In the genomic region with DNA sequence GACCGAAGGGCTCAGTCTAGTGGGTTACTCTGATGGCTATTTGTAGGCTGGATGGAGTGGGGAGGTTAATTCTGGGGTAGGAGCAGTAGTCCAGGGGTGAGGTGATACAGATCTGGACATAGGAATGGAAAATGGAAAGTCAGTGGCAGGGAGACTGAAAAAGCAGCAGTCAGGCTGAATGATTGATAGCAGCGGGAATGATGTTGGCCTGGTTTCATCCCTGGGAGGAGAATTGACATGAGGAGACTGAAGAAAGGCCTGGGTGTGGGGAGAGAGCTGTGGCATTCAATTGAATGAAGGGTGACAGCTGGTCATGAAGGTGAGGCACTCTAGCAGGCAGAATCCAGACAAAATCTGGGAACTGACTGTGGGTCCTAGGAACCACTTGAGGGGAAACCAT, we compare ENCODE assay signal across 25 cellular contexts. TPM values are rescaled to one million over a fixed set of nuclear protein-coding genes. Genes with fewer than 3 reads are reported as not detected.
A peak's percentile ranks its signal among the peaks of the same experiment; 100 is the strongest.
DNase-seq lines count a peak whose midpoint lies in the region; ATAC-seq and TF ChIP-seq lines count a peak whose summit lies in the region.
"Had no signal": no experiment of that assay in that cellular context is flagged by ENCODE, and none has a peak within 500 bp of the region (broad histone marks: within the 10 kb centered on the region; RNA-seq: fewer than 3 reads in every experiment).

No MANE protein-coding gene starts in this region.

- H3K4me3 Mint-ChIP-seq in T-helper 17 cell: no peak overlapping the region
- H3K4me3 Mint-ChIP-seq: activated T-cell treated with anti-CD3 and anti-CD28 coated beads, Interleukin-2, amount 50 U/mL, for 24 hours; CD14-positive monocyte; GM23338; naive B cell had no signal

- intact Hi-C loops in gastrocnemius medialis (cut with DNase I; ENCODE audit: low total_unique reads): no loop called here

- peaks cover 17% of the 10 kb centered on the region for H3K4me1 ChIP-seq in fibroblast of lung (ENCODE audit: control insufficient read depth, extremely low read depth, insufficient read depth, low read length)
- H3K4me1 ChIP-seq in gastrocnemius medialis: peaks cover 20 to 24% of the 10 kb centered on the region in 2 donors

- peaks cover 2% of the 10 kb centered on the region for H3K4me1 Mint-ChIP-seq in T-helper 17 cell
- H3K4me1 Mint-ChIP-seq: CD14-positive monocyte had no signal

- H3K79me2 ChIP-seq in fibroblast of lung (ENCODE audit: control insufficient read depth, insufficient read depth, low read length): no peaks in the 10 kb centered on the region

- H3K36me3 ChIP-seq in fibroblast of lung (ENCODE audit: control insufficient read depth, insufficient read depth, low read length) (no peaks in the 10 kb centered on the region), gastrocnemius medialis (no peaks in the 10 kb centered on the region)
- H3K36me3 ChIP-seq: vagina had no signal

- no peak overlapping the region for H3K4me2 ChIP-seq in fibroblast of lung (ENCODE audit: extremely low read depth, insufficient read depth, low read length)

- no peak for TF ChIP-seq POLR2A in gastrocnemius medialis (IDR thresholded peaks at IDR 0.05)

- H3K36me3 Mint-ChIP-seq in T-helper 17 cell (ENCODE audit: low read depth): peaks cover 12% of the 10 kb centered on the region

- H3K9ac ChIP-seq in fibroblast of lung (ENCODE audit: insufficient read depth, low read length): no peak overlapping the region

- no peaks in the 10 kb centered on the region for H3K27me3 ChIP-seq in fibroblast of lung (ENCODE audit: control insufficient read depth, insufficient read depth, low read length)
- H3K27me3 ChIP-seq in gastrocnemius medialis: no peaks in the 10 kb centered on the region
- H3K27me3 ChIP-seq: vagina had no signal

- TF ChIP-seq CTCF in fibroblast of lung (conservative IDR thresholded peaks at IDR 0.05 in 1 of 2, IDR thresholded peaks at IDR 0.05 in 1 of 2; ENCODE audit: low read depth in 1 of 2, low read length in 2 of 2): no peak
- no peak for TF ChIP-seq CTCF in gastrocnemius medialis (IDR thresholded peaks at IDR 0.05 in 4 of 5, conservative IDR thresholded peaks at IDR 0.05 in 1 of 5)

- H3K27ac ChIP-seq in fibroblast of lung (ENCODE audit: insufficient read depth, low read length) (peak overlapping the region; percentile 94), gastrocnemius medialis (peak overlapping the region in 3 of 4 donors; percentile 43 to 77 (median 68))
- H3K27ac ChIP-seq: vagina had no signal

- no peak overlapping the region for H3K4me3 ChIP-seq in fibroblast of lung (replicated peaks in 1 of 4; ENCODE audit: control extremely low read depth in 1 of 4, insufficient read depth in 1 of 4, low read depth in 3 of 4, low read length in 4 of 4)
- no peak overlapping the region for H3K4me3 ChIP-seq in gastrocnemius medialis
- H3K4me3 ChIP-seq: GM23338, vagina had no signal

- no peak overlapping the region for H2AFZ ChIP-seq in fibroblast of lung (ENCODE audit: low read length)
- H2AFZ ChIP-seq: GM23338 had no signal

- H3K27ac Mint-ChIP-seq in T-helper 17 cell: peak overlapping the region; percentile 47
- H3K27ac Mint-ChIP-seq: activated T-cell treated with anti-CD3 and anti-CD28 coated beads, Interleukin-2, amount 50 U/mL, for 24 hours; GM23338 had no signal

- H3K27me3 Mint-ChIP-seq in T-helper 17 cell: no peaks in the 10 kb centered on the region
- H3K27me3 Mint-ChIP-seq: activated T-cell treated with anti-CD3 and anti-CD28 coated beads, Interleukin-2, amount 50 U/mL, for 24 hours; naive B cell had no signal

- in situ Hi-C loops in gastrocnemius medialis (cut with MboI; ENCODE audit: low sequenced_read_pairs in 4 of 4): no loop called here

- H3K9me3 ChIP-seq in T-helper 17 cell (ENCODE audit: control insufficient read depth, low read length, poor library complexity, severe bottlenecking): no peaks in the 10 kb centered on the region
- no peaks in the 10 kb centered on the region for H3K9me3 ChIP-seq in fibroblast of lung (ENCODE audit: control insufficient read depth, insufficient read depth, low read depth, low read length)
- H3K9me3 ChIP-seq in gastrocnemius medialis: no peaks in the 10 kb centered on the region
- H3K9me3 ChIP-seq: vagina had no signal

- H4K20me1 ChIP-seq in fibroblast of lung (ENCODE audit: control insufficient read depth, extremely low read depth, insufficient read depth, low read length): no peaks in the 10 kb centered on the region

- ATAC-seq in T-helper 17 cell (no peak), gastrocnemius medialis (no peak), GM18502 (IDR thresholded peaks at IDR 0.05; ENCODE audit: poor library complexity, unreplicated experiment) (no peak)
- ATAC-seq: GM23338 had no signal

- DNase-seq in ELF-1 (ENCODE audit: low read depth, low spot score) (peak; percentile 32), T-helper 17 cell (no peak), fibroblast of lung (ENCODE audit: low read depth in 2 of 2) (no peak), gastrocnemius medialis (no peak), pons (ENCODE audit: low spot score) (no peak), DMS114 treated with DMSO at 0.1 percent for 48 hours (lab: John Stamatoyannopoulos, UW; ENCODE audit: unreplicated experiment) (no peak)
- DNase-seq: activated CD4-positive, CD25-positive, alpha-beta regulatory T cell treated with anti-CD3 and anti-CD28 coated beads, Interleukin-2, amount 50 U/mL, for 72 hours; activated CD8-positive, alpha-beta memory T cell treated with anti-CD3 and anti-CD28 coated beads for 24 hours; activated naive CD4-positive, alpha-beta T cell treated with Interleukin-2 at 50 U/mL for 16 hours; activated T-cell treated with anti-CD3 and anti-CD28 coated beads, Interleukin-2, amount 50 U/mL, for 24 hours; amygdala; central memory CD4-positive, alpha-beta T cell; erythroblast; foreskin melanocyte; MM.1S; naive B cell; NCI-H1436 treated with DMSO at 0.1 percent for 48 hours; NCI-H2171 treated with DMSO at 0.1 percent for 48 hours; NCI-H748 treated with DMSO at 0.1 percent for 48 hours; substantia nigra had no signal

RNA-seq across cellular contexts. Expression of a gene that starts 34.7 kb away (rescaled TPM):
- total RNA-seq in T-helper 17 cell: 1 to 10 TPM; 1.8 to 2.1 TPM
- under 0.01 and 0.33 TPM in 2 replicates for total RNA-seq in fibroblast of lung
- 0.07 TPM in 1 of 2 replicates, not detected in the other for polyA plus RNA-seq in fibroblast of lung
- polyA plus RNA-seq in fibroblast of lung (2012): not detected in 2 replicates
- not detected in 2 replicates for polyA minus RNA-seq in fibroblast of lung (ENCODE audit: low replicate concordance)
- total RNA-seq in gastrocnemius medialis: under 1 TPM in 1 of 4 donors, not detected in 3; 0.71 TPM
- total RNA-seq: lung microvascular endothelial cell had no signal
- polyA plus RNA-seq: CD14-positive monocyte had no signal
